In genomic region chr11:123741159-123741951, GRCh38 we compare ENCODE assay signal across 1 cellular context.
TF ChIP-seq lines count a peak whose summit lies in the region.

TSS of gene ZNF202 (minus strand) at chr11:123741660. CDS start at chr11:123730888, 10,772 bp downstream.

TF ChIP-seq in HepG2, 621 proteins besides CTCF, POLR2A, EP300 and RAD21 (continued from another document and continues in another):
- no peak for TF ChIP-seq ZNF570 (CRISPR knock-in tag; IDR thresholded peaks at IDR 0.05; ENCODE audit: borderline replicate concordance)
- peak; percentile 62; the same call in 1 of the 2 replicates for TF ChIP-seq SNAI1 (CRISPR knock-in tag; IDR thresholded peaks at IDR 0.05; ENCODE audit: borderline replicate concordance)
- no peak for TF ChIP-seq ZNF138 (CRISPR knock-in tag; IDR thresholded peaks at IDR 0.05; ENCODE audit: low read depth)
- peak; percentile 33; the same call in 1 of the 2 replicates for TF ChIP-seq MIER2 (CRISPR knock-in tag; IDR thresholded peaks at IDR 0.05)
- TF ChIP-seq, protein P1, sequence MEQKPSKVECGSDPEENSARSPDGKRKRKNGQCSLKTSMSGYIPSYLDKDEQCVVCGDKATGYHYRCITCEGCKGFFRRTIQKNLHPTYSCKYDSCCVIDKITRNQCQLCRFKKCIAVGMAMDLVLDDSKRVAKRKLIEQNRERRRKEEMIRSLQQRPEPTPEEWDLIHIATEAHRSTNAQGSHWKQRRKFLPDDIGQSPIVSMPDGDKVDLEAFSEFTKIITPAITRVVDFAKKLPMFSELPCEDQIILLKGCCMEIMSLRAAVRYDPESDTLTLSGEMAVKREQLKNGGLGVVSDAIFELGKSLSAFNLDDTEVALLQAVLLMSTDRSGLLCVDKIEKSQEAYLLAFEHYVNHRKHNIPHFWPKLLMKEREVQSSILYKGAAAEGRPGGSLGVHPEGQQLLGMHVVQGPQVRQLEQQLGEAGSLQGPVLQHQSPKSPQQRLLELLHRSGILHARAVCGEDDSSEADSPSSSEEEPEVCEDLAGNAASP (CRISPR knock-in tag; IDR thresholded peaks at IDR 0.05; ENCODE audit: borderline replicate concordance), result no peak
- TF ChIP-seq AKNA (CRISPR knock-in tag; IDR thresholded peaks at IDR 0.05; ENCODE audit: borderline replicate concordance), result no peak
- TF ChIP-seq ZNF724P (CRISPR knock-in tag; IDR thresholded peaks at IDR 0.05; ENCODE audit: borderline replicate concordance), result no peak
- no peak for TF ChIP-seq ZNF468 (CRISPR knock-in tag; IDR thresholded peaks at IDR 0.05)
- no peak for TF ChIP-seq ZNF234 (CRISPR knock-in tag; conservative IDR thresholded peaks at IDR 0.05)
- peak; percentile 90 for TF ChIP-seq GABPA (IDR thresholded peaks at IDR 0.05; ENCODE audit: low read depth, low read length)
- peak; percentile 95 for TF ChIP-seq GABPA (CRISPR knock-in tag; IDR thresholded peaks at IDR 0.05; ENCODE audit: low read depth)
- TF ChIP-seq, protein P2, sequence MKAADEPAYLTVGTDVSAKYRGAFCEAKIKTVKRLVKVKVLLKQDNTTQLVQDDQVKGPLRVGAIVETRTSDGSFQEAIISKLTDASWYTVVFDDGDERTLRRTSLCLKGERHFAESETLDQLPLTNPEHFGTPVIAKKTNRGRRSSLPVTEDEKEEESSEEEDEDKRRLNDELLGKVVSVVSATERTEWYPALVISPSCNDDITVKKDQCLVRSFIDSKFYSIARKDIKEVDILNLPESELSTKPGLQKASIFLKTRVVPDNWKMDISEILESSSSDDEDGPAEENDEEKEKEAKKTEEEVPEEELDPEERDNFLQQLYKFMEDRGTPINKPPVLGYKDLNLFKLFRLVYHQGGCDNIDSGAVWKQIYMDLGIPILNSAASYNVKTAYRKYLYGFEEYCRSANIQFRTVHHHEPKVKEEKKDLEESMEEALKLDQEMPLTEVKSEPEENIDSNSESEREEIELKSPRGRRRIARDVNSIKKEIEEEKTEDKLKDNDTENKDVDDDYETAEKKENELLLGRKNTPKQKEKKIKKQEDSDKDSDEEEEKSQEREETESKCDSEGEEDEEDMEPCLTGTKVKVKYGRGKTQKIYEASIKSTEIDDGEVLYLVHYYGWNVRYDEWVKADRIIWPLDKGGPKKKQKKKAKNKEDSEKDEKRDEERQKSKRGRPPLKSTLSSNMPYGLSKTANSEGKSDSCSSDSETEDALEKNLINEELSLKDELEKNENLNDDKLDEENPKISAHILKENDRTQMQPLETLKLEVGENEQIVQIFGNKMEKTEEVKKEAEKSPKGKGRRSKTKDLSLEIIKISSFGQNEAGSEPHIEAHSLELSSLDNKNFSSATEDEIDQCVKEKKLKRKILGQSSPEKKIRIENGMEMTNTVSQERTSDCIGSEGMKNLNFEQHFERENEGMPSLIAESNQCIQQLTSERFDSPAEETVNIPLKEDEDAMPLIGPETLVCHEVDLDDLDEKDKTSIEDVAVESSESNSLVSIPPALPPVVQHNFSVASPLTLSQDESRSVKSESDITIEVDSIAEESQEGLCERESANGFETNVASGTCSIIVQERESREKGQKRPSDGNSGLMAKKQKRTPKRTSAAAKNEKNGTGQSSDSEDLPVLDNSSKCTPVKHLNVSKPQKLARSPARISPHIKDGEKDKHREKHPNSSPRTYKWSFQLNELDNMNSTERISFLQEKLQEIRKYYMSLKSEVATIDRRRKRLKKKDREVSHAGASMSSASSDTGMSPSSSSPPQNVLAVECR (CRISPR knock-in tag; IDR thresholded peaks at IDR 0.05; ENCODE audit: borderline replicate concordance), result peak; percentile 91
- no peak for TF ChIP-seq ELK4 (CRISPR knock-in tag; IDR thresholded peaks at IDR 0.05; ENCODE audit: borderline replicate concordance)
- TF ChIP-seq ZFP1 (CRISPR knock-in tag; IDR thresholded peaks at IDR 0.05), result peak; percentile 40; the same call in 1 of the 2 replicates
- TF ChIP-seq NONO (IDR thresholded peaks at IDR 0.05), result no peak
- TF ChIP-seq NONO (CRISPR knock-in tag; conservative IDR thresholded peaks at IDR 0.05), result peak; percentile 81
- TF ChIP-seq NFKBIZ (CRISPR knock-in tag; IDR thresholded peaks at IDR 0.05), result 0 out of 2 replicates have a peak, but pooled peaks have one; percentile 58
- TF ChIP-seq ZNF282 (IDR thresholded peaks at IDR 0.05; ENCODE audit: partially characterized antibody), result no peak
- TF ChIP-seq HIC2 (CRISPR knock-in tag; IDR thresholded peaks at IDR 0.05; ENCODE audit: low read depth), result no peak
- TF ChIP-seq ZNF773 (CRISPR knock-in tag; IDR thresholded peaks at IDR 0.05; ENCODE audit: borderline replicate concordance), result no peak
- peak; percentile 61; the same call in 1 of the 2 replicates for TF ChIP-seq ZNF543 (CRISPR knock-in tag; IDR thresholded peaks at IDR 0.05)
- no peak for TF ChIP-seq ZNF367 (CRISPR knock-in tag; IDR thresholded peaks at IDR 0.05; ENCODE audit: borderline replicate concordance)
- TF ChIP-seq NCOA2 (CRISPR knock-in tag; IDR thresholded peaks at IDR 0.05), result no peak
- 0 out of 2 replicates have a peak, but pooled peaks have one; percentile 12 for TF ChIP-seq GFI1 (CRISPR knock-in tag; IDR thresholded peaks at IDR 0.05; ENCODE audit: borderline replicate concordance)
- peak; percentile 44; the same call in 1 of the 2 replicates for TF ChIP-seq HOXA5 (CRISPR knock-in tag; IDR thresholded peaks at IDR 0.05)
- TF ChIP-seq, protein P3, sequence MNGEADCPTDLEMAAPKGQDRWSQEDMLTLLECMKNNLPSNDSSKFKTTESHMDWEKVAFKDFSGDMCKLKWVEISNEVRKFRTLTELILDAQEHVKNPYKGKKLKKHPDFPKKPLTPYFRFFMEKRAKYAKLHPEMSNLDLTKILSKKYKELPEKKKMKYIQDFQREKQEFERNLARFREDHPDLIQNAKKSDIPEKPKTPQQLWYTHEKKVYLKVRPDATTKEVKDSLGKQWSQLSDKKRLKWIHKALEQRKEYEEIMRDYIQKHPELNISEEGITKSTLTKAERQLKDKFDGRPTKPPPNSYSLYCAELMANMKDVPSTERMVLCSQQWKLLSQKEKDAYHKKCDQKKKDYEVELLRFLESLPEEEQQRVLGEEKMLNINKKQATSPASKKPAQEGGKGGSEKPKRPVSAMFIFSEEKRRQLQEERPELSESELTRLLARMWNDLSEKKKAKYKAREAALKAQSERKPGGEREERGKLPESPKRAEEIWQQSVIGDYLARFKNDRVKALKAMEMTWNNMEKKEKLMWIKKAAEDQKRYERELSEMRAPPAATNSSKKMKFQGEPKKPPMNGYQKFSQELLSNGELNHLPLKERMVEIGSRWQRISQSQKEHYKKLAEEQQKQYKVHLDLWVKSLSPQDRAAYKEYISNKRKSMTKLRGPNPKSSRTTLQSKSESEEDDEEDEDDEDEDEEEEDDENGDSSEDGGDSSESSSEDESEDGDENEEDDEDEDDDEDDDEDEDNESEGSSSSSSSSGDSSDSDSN (CRISPR knock-in tag; IDR thresholded peaks at IDR 0.05), result peak; percentile 79
- 0 out of 2 replicates have a peak, but pooled peaks have one; percentile 39 for TF ChIP-seq FOXA3 (CRISPR knock-in tag; IDR thresholded peaks at IDR 0.05)
- TF ChIP-seq REPIN1 (CRISPR knock-in tag; IDR thresholded peaks at IDR 0.05; ENCODE audit: borderline replicate concordance, low read depth), result 0 out of 2 replicates have a peak, but pooled peaks have one; percentile 30
- TF ChIP-seq, protein P4, sequence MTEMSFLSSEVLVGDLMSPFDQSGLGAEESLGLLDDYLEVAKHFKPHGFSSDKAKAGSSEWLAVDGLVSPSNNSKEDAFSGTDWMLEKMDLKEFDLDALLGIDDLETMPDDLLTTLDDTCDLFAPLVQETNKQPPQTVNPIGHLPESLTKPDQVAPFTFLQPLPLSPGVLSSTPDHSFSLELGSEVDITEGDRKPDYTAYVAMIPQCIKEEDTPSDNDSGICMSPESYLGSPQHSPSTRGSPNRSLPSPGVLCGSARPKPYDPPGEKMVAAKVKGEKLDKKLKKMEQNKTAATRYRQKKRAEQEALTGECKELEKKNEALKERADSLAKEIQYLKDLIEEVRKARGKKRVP (CRISPR knock-in tag; IDR thresholded peaks at IDR 0.05), result peak in 1 of 2 experiments; percentile 61; a peak in 2 of 4 replicates
- no peak for TF ChIP-seq BHLHE40 (IDR thresholded peaks at IDR 0.05; ENCODE audit: low read length)
- 0 out of 2 replicates have a peak, but pooled peaks have one; percentile 31 for TF ChIP-seq ISL2 (CRISPR knock-in tag; IDR thresholded peaks at IDR 0.05)
- no peak for TF ChIP-seq HNRNPL (IDR thresholded peaks at IDR 0.05; ENCODE audit: low read depth, low read length)
- no peak for TF ChIP-seq NFE2L2 (IDR thresholded peaks at IDR 0.05; ENCODE audit: low read length)
- no peak for TF ChIP-seq NFE2L1 (CRISPR knock-in tag; IDR thresholded peaks at IDR 0.05; ENCODE audit: borderline replicate concordance)
- peak; percentile 64; the same call in 1 of the 2 replicates for TF ChIP-seq IRF2 (CRISPR knock-in tag; IDR thresholded peaks at IDR 0.05)
- TF ChIP-seq TCF7 (IDR thresholded peaks at IDR 0.05; ENCODE audit: low read depth), result no peak
- TF ChIP-seq HDAC6 (IDR thresholded peaks at IDR 0.05; ENCODE audit: low read depth, low read length), result no peak
- TF ChIP-seq, protein P5, sequence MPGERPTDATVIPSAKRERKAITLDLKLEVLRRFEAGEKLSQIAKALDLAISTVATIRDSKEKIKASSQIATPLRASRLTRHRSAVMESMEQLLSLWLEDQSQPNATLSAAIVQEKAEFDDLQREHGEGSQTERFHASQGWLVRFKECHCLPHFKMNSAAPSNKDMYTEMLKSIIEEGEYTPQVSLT (CRISPR knock-in tag; IDR thresholded peaks at IDR 0.05; ENCODE audit: borderline replicate concordance, low read depth), result no peak
- TF ChIP-seq ZBTB26 (CRISPR knock-in tag; IDR thresholded peaks at IDR 0.05; ENCODE audit: borderline replicate concordance), result no peak
- no peak for TF ChIP-seq ZFP36 (IDR thresholded peaks at IDR 0.05; ENCODE audit: borderline replicate concordance, low read depth, low read length, partially characterized antibody)
- TF ChIP-seq EZH2 (conservative IDR thresholded peaks at IDR 0.05; ENCODE audit: low read depth, low read length), result no peak
- peak; percentile 62; the same call in 1 of the 2 replicates for TF ChIP-seq TFDP1 (CRISPR knock-in tag; IDR thresholded peaks at IDR 0.05; ENCODE audit: borderline replicate concordance)
